Comparison of ENCODE assay signal across 14 cellular contexts in the genomic region with DNA sequence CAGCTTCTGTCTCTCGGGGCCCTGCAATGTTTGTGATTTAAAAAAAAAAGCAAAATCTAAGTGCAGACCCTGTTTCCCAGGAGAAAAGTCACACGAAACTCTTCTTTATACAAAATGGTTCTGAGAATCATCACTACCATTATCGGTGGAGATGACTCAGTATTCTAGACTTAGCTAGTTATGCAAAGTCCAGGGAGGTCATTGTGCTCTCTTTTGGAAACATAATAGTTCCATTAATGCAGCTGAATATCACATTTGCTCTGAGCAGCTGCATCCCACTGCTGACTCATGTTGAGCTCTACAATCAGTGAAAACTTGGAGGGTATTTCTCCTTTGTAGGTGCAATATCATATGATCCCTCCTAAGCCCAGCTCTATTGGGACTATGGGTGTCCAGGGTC. TPM values are rescaled to one million over a fixed set of nuclear protein-coding genes. Genes with fewer than 3 reads are reported as not detected.
DNase-seq lines count a peak whose midpoint lies in the region; ATAC-seq and TF ChIP-seq lines count a peak whose summit lies in the region.
"Had no signal": no experiment of that assay in that cellular context is flagged by ENCODE, and none has a peak within 500 bp of the region (broad histone marks: within the 10 kb centered on the region; RNA-seq: fewer than 3 reads in every experiment).

No MANE protein-coding gene starts in this region.

- POLR2A ChIA-PET in activated CD4-positive, alpha-beta T cell treated with anti-CD3 and anti-CD28 coated beads for 36 hours (lab: Charles Lee) = no interaction called here

- in situ Hi-C loops in astrocyte of the spinal cord (cut with HindIII; ENCODE audit: low sequenced_read_pairs) = no loop called here

- TF ChIP-seq CTCF in astrocyte of the spinal cord (IDR thresholded peaks at IDR 0.05; ENCODE audit: low read depth, low read length) = no peak

- no peak overlapping the region for H3K4me3 Mint-ChIP-seq in activated CD4-positive, alpha-beta T cell treated with anti-CD3 and anti-CD28 coated beads, Interleukin-2, amount 10 ng/mL, durations not matched to agents 24 days and 14 days
- no peak overlapping the region for H3K4me3 Mint-ChIP-seq in activated CD4-positive, alpha-beta T cell treated with anti-CD3 and anti-CD28 coated beads for 36 hours
- H3K4me3 Mint-ChIP-seq in activated T-helper 2 cell treated with anti-CD3 and anti-CD28 coated beads, Interferon-gamma antibody, Interleukin-2, Interleukin-4, amounts not matched to agents 10 μg/mL and 5 μg/mL and 100 μg/mL, durations not matched to agents 14 hours and 24 hours and 36 hours (ENCODE audit: low read depth) = no peak overlapping the region
- H3K4me3 Mint-ChIP-seq: neural crest cell had no signal

- H3K27ac Mint-ChIP-seq in activated CD4-positive, alpha-beta T cell treated with anti-CD3 and anti-CD28 coated beads, Interleukin-2, amount 10 ng/mL, durations not matched to agents 24 days and 14 days = no peak overlapping the region
- no peak overlapping the region for H3K27ac Mint-ChIP-seq in activated CD4-positive, alpha-beta T cell treated with anti-CD3 and anti-CD28 coated beads for 36 hours
- H3K27ac Mint-ChIP-seq in activated T-helper 2 cell treated with anti-CD3 and anti-CD28 coated beads, Interferon-gamma antibody, Interleukin-2, Interleukin-4, amounts not matched to agents 10 μg/mL and 5 μg/mL and 100 μg/mL, durations not matched to agents 14 hours and 24 hours and 36 hours = no peak overlapping the region

- no peak overlapping the region for H3K4me3 ChIP-seq in astrocyte of the spinal cord (ENCODE audit: low read depth, low read length)
- H3K4me3 ChIP-seq: left lung, tibial nerve had no signal

- peaks cover 3% of the 10 kb centered on the region for H3K27me3 Mint-ChIP-seq in activated CD4-positive, alpha-beta T cell treated with anti-CD3 and anti-CD28 coated beads, Interleukin-2, amount 10 ng/mL, durations not matched to agents 24 days and 14 days
- peaks cover 14% of the 10 kb centered on the region for H3K27me3 Mint-ChIP-seq in activated CD4-positive, alpha-beta T cell treated with anti-CD3 and anti-CD28 coated beads for 36 hours
- H3K27me3 Mint-ChIP-seq in activated T-helper 2 cell treated with anti-CD3 and anti-CD28 coated beads, Interferon-gamma antibody, Interleukin-2, Interleukin-4, amounts not matched to agents 10 μg/mL and 5 μg/mL and 100 μg/mL, durations not matched to agents 14 hours and 24 hours and 36 hours (ENCODE audit: low read depth) = peaks cover 1% of the 10 kb centered on the region

- no peaks in the 10 kb centered on the region for H3K4me1 Mint-ChIP-seq in activated CD4-positive, alpha-beta T cell treated with anti-CD3 and anti-CD28 coated beads, Interleukin-2, amount 10 ng/mL, durations not matched to agents 24 days and 14 days
- no peaks in the 10 kb centered on the region for H3K4me1 Mint-ChIP-seq in activated CD4-positive, alpha-beta T cell treated with anti-CD3 and anti-CD28 coated beads for 36 hours
- H3K4me1 Mint-ChIP-seq in activated T-helper 2 cell treated with anti-CD3 and anti-CD28 coated beads, Interferon-gamma antibody, Interleukin-2, Interleukin-4, amounts not matched to agents 10 μg/mL and 5 μg/mL and 100 μg/mL, durations not matched to agents 14 hours and 24 hours and 36 hours (ENCODE audit: low read depth) = no peaks in the 10 kb centered on the region

- H3K36me3 Mint-ChIP-seq in activated CD4-positive, alpha-beta T cell treated with anti-CD3 and anti-CD28 coated beads, Interleukin-2, amount 10 ng/mL, durations not matched to agents 24 days and 14 days (ENCODE audit: low read depth) = no peaks in the 10 kb centered on the region
- H3K36me3 Mint-ChIP-seq in activated CD4-positive, alpha-beta T cell treated with anti-CD3 and anti-CD28 coated beads for 36 hours (ENCODE audit: low read depth) = no peaks in the 10 kb centered on the region
- no peaks in the 10 kb centered on the region for H3K36me3 Mint-ChIP-seq in activated T-helper 2 cell treated with anti-CD3 and anti-CD28 coated beads, Interferon-gamma antibody, Interleukin-2, Interleukin-4, amounts not matched to agents 10 μg/mL and 5 μg/mL and 100 μg/mL, durations not matched to agents 14 hours and 24 hours and 36 hours (ENCODE audit: low read depth)

- intact Hi-C loops in activated CD4-positive, alpha-beta T cell treated with anti-CD3 and anti-CD28 coated beads, Interleukin-2, amount 10 ng/mL, durations not matched to agents 24 days and 14 days (cut with micrococcal nuclease) = no loop called here
- intact Hi-C loops in activated CD4-positive, alpha-beta T cell treated with anti-CD3 and anti-CD28 coated beads for 36 hours (cut with DNase I, micrococcal nuclease) = no loop called here
- intact Hi-C loops in activated T-helper 2 cell treated with anti-CD3 and anti-CD28 coated beads, Interferon-gamma antibody, Interleukin-2, Interleukin-4, amounts not matched to agents 10 μg/mL and 5 μg/mL and 100 μg/mL, durations not matched to agents 14 hours and 24 hours and 36 hours (cut with micrococcal nuclease) = no loop called here

- H3K9me3 Mint-ChIP-seq in activated CD4-positive, alpha-beta T cell treated with anti-CD3 and anti-CD28 coated beads, Interleukin-2, amount 10 ng/mL, durations not matched to agents 24 days and 14 days = no peaks in the 10 kb centered on the region
- H3K9me3 Mint-ChIP-seq in activated CD4-positive, alpha-beta T cell treated with anti-CD3 and anti-CD28 coated beads for 36 hours (ENCODE audit: low read depth) = no peaks in the 10 kb centered on the region
- H3K9me3 Mint-ChIP-seq in activated T-helper 2 cell treated with anti-CD3 and anti-CD28 coated beads, Interferon-gamma antibody, Interleukin-2, Interleukin-4, amounts not matched to agents 10 μg/mL and 5 μg/mL and 100 μg/mL, durations not matched to agents 14 hours and 24 hours and 36 hours = no peaks in the 10 kb centered on the region
- H3K9me3 Mint-ChIP-seq: neural crest cell had no signal

- peak; percentile 6 for DNase-seq in activated CD4-positive, alpha-beta T cell treated with anti-CD3 and anti-CD28 coated beads, Interleukin-2, amount 10 ng/mL, durations not matched to agents 24 days and 14 days
- no peak for DNase-seq in activated CD4-positive, alpha-beta T cell treated with anti-CD3 and anti-CD28 coated beads for 36 hours
- peak; percentile 85 for DNase-seq in astrocyte of the spinal cord (ENCODE audit: low read depth, low spot score)
- DNase-seq in iris pigment epithelial cell (ENCODE audit: low read depth) = peak; percentile 88
- no peak for DNase-seq in stimulated activated CD4-positive, alpha-beta T cell treated with anti-CD3 and anti-CD28 coated beads, Interleukin-2, amount 100 ng/mL, for 48 hours
- no peak for DNase-seq in activated T-helper 2 cell treated with anti-CD3 and anti-CD28 coated beads, Interferon-gamma antibody, Interleukin-2, Interleukin-4, amounts not matched to agents 10 μg/mL and 5 μg/mL and 100 μg/mL, durations not matched to agents 14 hours and 24 hours and 36 hours (ENCODE audit: low spot score)
- no peak for DNase-seq in activated gamma-delta T cell (lab: John Stamatoyannopoulos, UW)
- DNase-seq: activated T-cell treated with anti-CD3 and anti-CD28 coated beads for 4 hours, left lung, NCI-H187 treated with DMSO at 0.1 percent for 48 hours had no signal

- CTCF ChIA-PET in activated CD4-positive, alpha-beta T cell treated with anti-CD3 and anti-CD28 coated beads for 36 hours (lab: Charles Lee) = interaction anchor here (0.7 to 1.1 kb wide), 2 partner anchors 16 to 231 kb away, joined by 3 to 4 read pairs; no protein-coding TSS in a partner anchor

- no peak for ATAC-seq in activated CD4-positive, alpha-beta T cell treated with anti-CD3 and anti-CD28 coated beads for 36 hours
- no peak for ATAC-seq in GM21619 (IDR thresholded peaks at IDR 0.05; ENCODE audit: unreplicated experiment)
- ATAC-seq: activated CD4-positive, CD25-positive, alpha-beta regulatory T cell treated with anti-CD3 and anti-CD28 coated beads, Interleukin-2, amount 50 U/mL, for 24 hours; left lung had no signal

RNA-seq across cellular contexts. Expression of gene DIRAS3, which starts 53.7 kb away (rescaled TPM):
- total RNA-seq in activated CD4-positive, alpha-beta T cell treated with anti-CD3 and anti-CD28 coated beads, Interleukin-2, amount 10 ng/mL, durations not matched to agents 24 days and 14 days = not detected in 2 replicates
- total RNA-seq in activated CD4-positive, alpha-beta T cell treated with anti-CD3 and anti-CD28 coated beads for 36 hours = under 1 TPM in 1 of 2 experiments, not detected in 1; 0.16 TPM
- total RNA-seq in activated T-helper 2 cell treated with anti-CD3 and anti-CD28 coated beads, Interferon-gamma antibody, Interleukin-2, Interleukin-4, amounts not matched to agents 10 μg/mL and 5 μg/mL and 100 μg/mL, durations not matched to agents 14 hours and 24 hours and 36 hours = 0.21 and 0.32 TPM in 2 replicates

Comparison
In these comparisons a context has a peak if more than half of its experiments do, and no peak if none do; other contexts are left out.
1. DNase-seq: peak in activated CD4-positive, alpha-beta T cell treated with anti-CD3 and anti-CD28 coated beads, Interleukin-2, amount 10 ng/mL, durations not matched to agents 24 days and 14 days (single experiment), astrocyte of the spinal cord (single experiment) and iris pigment epithelial cell (single experiment); none in activated CD4-positive, alpha-beta T cell treated with anti-CD3 and anti-CD28 coated beads for 36 hours (single experiment), stimulated activated CD4-positive, alpha-beta T cell treated with anti-CD3 and anti-CD28 coated beads, Interleukin-2, amount 100 ng/mL, for 48 hours (0 of 2), activated T-helper 2 cell treated with anti-CD3 and anti-CD28 coated beads, Interferon-gamma antibody, Interleukin-2, Interleukin-4, amounts not matched to agents 10 μg/mL and 5 μg/mL and 100 μg/mL, durations not matched to agents 14 hours and 24 hours and 36 hours (single experiment) and activated gamma-delta T cell (single experiment).